In the genomic region with DNA sequence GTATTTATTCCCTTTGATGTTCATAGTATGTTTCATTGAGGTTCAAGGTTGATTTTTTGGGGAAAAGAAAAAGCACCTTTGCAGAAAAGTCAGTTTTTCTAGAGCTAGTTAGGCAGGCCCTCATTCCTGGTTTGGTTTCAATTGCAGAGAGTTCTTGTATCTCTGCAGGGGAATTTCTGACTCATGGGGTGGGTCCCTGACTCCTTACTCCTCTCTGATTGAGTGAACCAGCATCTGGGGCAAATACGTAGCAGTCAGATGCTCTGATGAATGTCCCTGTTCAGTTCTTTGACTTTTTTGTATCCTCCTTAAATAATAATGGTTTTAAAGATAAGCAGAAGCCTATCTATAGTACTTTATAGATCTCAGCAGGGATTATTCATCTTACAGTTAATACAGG, we compare ENCODE assay signal across 12 cellular contexts. TPM values are rescaled to one million over a fixed set of nuclear protein-coding genes. Genes with fewer than 3 reads are reported as not detected.
DNase-seq lines count a peak whose midpoint lies in the region; ATAC-seq, FAIRE-seq and TF ChIP-seq lines count a peak whose summit lies in the region.
"Had no signal": no experiment of that assay in that cellular context is flagged by ENCODE, and none has a peak within 500 bp of the region (broad histone marks: within the 10 kb centered on the region; RNA-seq: fewer than 3 reads in every experiment).

No MANE protein-coding gene starts in this region.

- no peaks in the 10 kb centered on the region for H3K36me3 ChIP-seq in A673 (ENCODE audit: insufficient read depth, low read length, poor library complexity, severe bottlenecking)
- H3K36me3 ChIP-seq in left lung, result no peaks in the 10 kb centered on the region
- H3K36me3 ChIP-seq: suprapubic skin had no signal

- H3K27me3 ChIP-seq in A673 (replicated peaks; ENCODE audit: insufficient read depth, low read depth, low read length, poor library complexity) (no peaks in the 10 kb centered on the region), left lung (no peaks in the 10 kb centered on the region)
- H3K27me3 ChIP-seq: suprapubic skin had no signal

- H3K27ac ChIP-seq in A673 (ENCODE audit: low read depth, low read length, poor library complexity, severe bottlenecking), result no peak overlapping the region
- no peak overlapping the region for H3K27ac ChIP-seq in left lung
- H3K27ac ChIP-seq: suprapubic skin had no signal

- TF ChIP-seq CTCF in A673 (conservative IDR thresholded peaks at IDR 0.05; ENCODE audit: low read depth, low read length), result no peak
- no peak for TF ChIP-seq CTCF in left lung (IDR thresholded peaks at IDR 0.05)

- intact Hi-C loops in A673 (cut with micrococcal nuclease; ENCODE audit: unreplicated experiment), result no loop called here
- intact Hi-C loops in left lung (cut with DNase I), result no loop called here

- peak; percentile 92 for FAIRE-seq in H54 (lab: Jason Lieb, UNC)

- BruUV-seq in A673 (replicated peaks; lab: Mats Ljungman, UMichigan), result no TSS peak

- POLR2A ChIA-PET in A673 (lab: Charles Lee; ENCODE audit: low non-redundant PET), result no interaction called here

- H3K9me3 ChIP-seq in A673 (ENCODE audit: low read depth, low read length, poor library complexity, severe bottlenecking) (no peaks in the 10 kb centered on the region), left lung (no peaks in the 10 kb centered on the region)
- H3K9me3 ChIP-seq: suprapubic skin had no signal

- no peak overlapping the region for H3K4me3 ChIP-seq in A673 (ENCODE audit: low read depth, low read length, poor library complexity, severe bottlenecking)
- H3K4me3 ChIP-seq in left lung, result no peak overlapping the region
- H3K4me3 ChIP-seq: suprapubic skin had no signal

- ATAC-seq in left lung, result peak; percentile 26
- no peak for ATAC-seq in HG03354 (IDR thresholded peaks at IDR 0.05; ENCODE audit: poor library complexity, severe bottlenecking, unreplicated experiment)
- ATAC-seq: CD8-positive, alpha-beta T cell had no signal

- CTCF ChIA-PET in A673 (lab: Charles Lee), result no interaction called here

- TF ChIP-seq POLR2A in H54 (IDR thresholded peaks at IDR 0.05; ENCODE audit: low read depth, low read length), result no peak

- H3K4me1 ChIP-seq in A673 (ENCODE audit: insufficient read depth, low read length, poor library complexity, severe bottlenecking) (no peaks in the 10 kb centered on the region), left lung (no peaks in the 10 kb centered on the region)
- H3K4me1 ChIP-seq: suprapubic skin had no signal

- peak; percentile 8 for DNase-seq in A673 (ENCODE audit: low spot score)
- peak; percentile 49 for DNase-seq in H54 (ENCODE audit: insufficient read length, low spot score)
- DNase-seq in amniotic epithelial cell (ENCODE audit: low read depth), result peak; percentile 83
- DNase-seq in left lung, result no peak
- DNase-seq in ureter (ENCODE audit: low spot score), result no peak
- DNase-seq in cerebellar cortex (ENCODE audit: low spot score), result no peak
- no peak for DNase-seq in GDM1 (lab: John Stamatoyannopoulos, UW)
- DNase-seq: CD8-positive, alpha-beta T cell; effector CD4-positive, alpha-beta T cell; NCI-H1417 treated with DMSO at 0.1 percent for 48 hours had no signal

RNA-seq across cellular contexts. Expression of a gene that starts 7.7 kb away (rescaled TPM):
- 5.0 and 5.8 TPM in 2 replicates for total RNA-seq in A673 (2021)
- total RNA-seq in left lung, result 1 to 10 TPM; 4.3 to 9.8 TPM
- 3.4 TPM for total RNA-seq in ureter

RNA-seq across cellular contexts. Expression of a gene that starts 44.6 kb away (rescaled TPM):
- 0.34 and 0.59 TPM in 2 replicates for total RNA-seq in A673 (2021)
- total RNA-seq in left lung, result 1 to 10 TPM; 1.8 to 7.2 TPM
- total RNA-seq in ureter, result 0.70 TPM

Comparison
In these comparisons a context has a peak if more than half of its experiments do, and no peak if none do; other contexts are left out.
1. DNase-seq: peak in A673 (single experiment), H54 (single experiment) and amniotic epithelial cell (single experiment); none in left lung (0 of 2), ureter (single experiment), cerebellar cortex (single experiment) and GDM1 (single experiment).